Comparison of ENCODE assay signal across 8 cellular contexts in genomic region chr7:101410743-101411476, GRCh38. TPM values are rescaled to one million over a fixed set of nuclear protein-coding genes. Genes with fewer than 3 reads are reported as not detected.
DNase-seq lines count a peak whose midpoint lies in the region; ATAC-seq and TF ChIP-seq lines count a peak whose summit lies in the region.

No MANE protein-coding gene starts in this region.

- H3K36me3 ChIP-seq in brain microvascular endothelial cell (replicated peaks) (no peaks in the 10 kb centered on the region), liver (ENCODE audit: control insufficient read depth in 4 of 4, insufficient read depth in 3 of 4, low read depth in 1 of 4, low read length in 3 of 4) (no peaks in the 10 kb centered on the region), suprapubic skin (no peaks in the 10 kb centered on the region)

- H3K9ac ChIP-seq in liver (ENCODE audit: low read depth in 1 of 2, low read length in 2 of 2) = no peak overlapping the region

- peak overlapping the region in 1 of 3 donors; percentile 39 for H3K4me3 Mint-ChIP-seq in T-cell

- peaks cover 0 to 13% (median 12%) of the 10 kb centered on the region in 3 donors for H3K9me3 Mint-ChIP-seq in T-cell

- H3K27ac ChIP-seq in brain microvascular endothelial cell = no peak overlapping the region
- H3K27ac ChIP-seq in liver (ENCODE audit: low read depth in 1 of 2, low read length in 2 of 2) = no peak overlapping the region
- H3K27ac ChIP-seq in suprapubic skin = no peak overlapping the region

- no peak for TF ChIP-seq POLR2A in suprapubic skin (IDR thresholded peaks at IDR 0.05)

- TF ChIP-seq EP300 in suprapubic skin (IDR thresholded peaks at IDR 0.05) = no peak

- TF ChIP-seq CTCF in brain microvascular endothelial cell (IDR thresholded peaks at IDR 0.05; ENCODE audit: low read depth, low read length, missing control alignments) (peak; percentile 93), liver (IDR thresholded peaks at IDR 0.05; ENCODE audit: low read depth, low read length, missing input control) (peak; percentile 89), suprapubic skin (IDR thresholded peaks at IDR 0.05) (peak; percentile 34 to 69)

- TF ChIP-seq RAD21 in liver (IDR thresholded peaks at IDR 0.05) = peak; percentile 82 to 96

- H3K4me1 Mint-ChIP-seq in T-cell = peaks cover 7 to 11% (median 8%) of the 10 kb centered on the region in 3 donors

- no peaks in the 10 kb centered on the region for H3K36me3 Mint-ChIP-seq in T-cell

- in situ Hi-C loops in brain microvascular endothelial cell (cut with HindIII; ENCODE audit: low pct_ligation_motif_present, low sequenced_read_pairs) = no loop called here

- peaks cover 0 to 6% (median 1%) of the 10 kb centered on the region in 4 donors for H3K4me1 ChIP-seq in liver (ENCODE audit: control insufficient read depth in 4 of 4, insufficient read depth in 4 of 4, low read length in 3 of 4)
- no peaks in the 10 kb centered on the region for H3K4me1 ChIP-seq in suprapubic skin

- POLR2A ChIA-PET in T-cell (lab: Charles Lee) = interaction anchor here in 1 of 2 donors (0.6 kb wide), 1 partner anchor 19 kb away, joined by 4 read pairs; no protein-coding TSS in a partner anchor

- no peak overlapping the region for H3K4me3 ChIP-seq in brain microvascular endothelial cell (ENCODE audit: low read depth, low read length)
- no peak overlapping the region for H3K4me3 ChIP-seq in liver (ENCODE audit: low read depth in 1 of 3, low read length in 3 of 3)
- H3K4me3 ChIP-seq in suprapubic skin = no peak overlapping the region

- DNase-seq in NCI-H748 (lab: John Stamatoyannopoulos, UW; ENCODE audit: unreplicated experiment) (peak; percentile 31), NCI-H748 treated with DMSO at 0.1 percent for 48 hours (lab: John Stamatoyannopoulos, UW) (no peak), T-cell (peak in 29 of 34 experiments; percentile 4 to 43 (median 22)), brain microvascular endothelial cell (peak; percentile 6), suprapubic skin (ENCODE audit: low spot score in 2 of 2) (no peak), amniotic stem cell (lab: John Stamatoyannopoulos, UW) (no peak), KG1 (lab: John Stamatoyannopoulos, UW) (no peak)

- ATAC-seq in T-cell (replicated peaks in 1 of 4) = peak in 3 of 4 experiments; percentile 39 to 59 (median 55)

- 23% methylated on average over 14 of the region's 14 CpGs for WGBS in liver
- 17% methylated on average over 10 of the region's 14 CpGs for WGBS in suprapubic skin

- H3K27me3 ChIP-seq in brain microvascular endothelial cell (replicated peaks) = no peaks in the 10 kb centered on the region
- no peaks in the 10 kb centered on the region for H3K27me3 ChIP-seq in liver (ENCODE audit: control insufficient read depth in 4 of 4, insufficient read depth in 4 of 4, low read length in 3 of 4)
- H3K27me3 ChIP-seq in suprapubic skin = peaks cover 28% of the 10 kb centered on the region

- H3K9me3 ChIP-seq in liver (ENCODE audit: control insufficient read depth in 4 of 4, low read length in 3 of 4) = peaks cover 0 to 6% (median 5%) of the 10 kb centered on the region in 4 donors
- H3K9me3 ChIP-seq in suprapubic skin = peaks cover 11% of the 10 kb centered on the region

- H3K27me3 Mint-ChIP-seq in T-cell = peaks cover 9 to 20% of the 10 kb centered on the region in 2 donors

- H3K27ac Mint-ChIP-seq in T-cell = peak overlapping the region in 1 of 2 donors; percentile 14

- CTCF ChIA-PET in T-cell (lab: Charles Lee) = interaction anchor here (0.5 to 1.3 kb wide), 7 partner anchors 12 to 48 kb away, joined by 3 to 8 read pairs (median 3); partner anchors contain the start of gene COL26A1 (in 1 of the 2)

TF ChIP-seq in liver, 16 proteins besides CTCF, POLR2A, EP300 and RAD21:
- TF ChIP-seq HNF4A (conservative IDR thresholded peaks at IDR 0.05) = no peak
- no peak for TF ChIP-seq FOXA1 (IDR thresholded peaks at IDR 0.05)
- TF ChIP-seq MAX (IDR thresholded peaks at IDR 0.05) = no peak
- TF ChIP-seq SP1 (IDR thresholded peaks at IDR 0.05) = no peak
- no peak for TF ChIP-seq RXRA (IDR thresholded peaks at IDR 0.05)
- TF ChIP-seq, protein P1, sequence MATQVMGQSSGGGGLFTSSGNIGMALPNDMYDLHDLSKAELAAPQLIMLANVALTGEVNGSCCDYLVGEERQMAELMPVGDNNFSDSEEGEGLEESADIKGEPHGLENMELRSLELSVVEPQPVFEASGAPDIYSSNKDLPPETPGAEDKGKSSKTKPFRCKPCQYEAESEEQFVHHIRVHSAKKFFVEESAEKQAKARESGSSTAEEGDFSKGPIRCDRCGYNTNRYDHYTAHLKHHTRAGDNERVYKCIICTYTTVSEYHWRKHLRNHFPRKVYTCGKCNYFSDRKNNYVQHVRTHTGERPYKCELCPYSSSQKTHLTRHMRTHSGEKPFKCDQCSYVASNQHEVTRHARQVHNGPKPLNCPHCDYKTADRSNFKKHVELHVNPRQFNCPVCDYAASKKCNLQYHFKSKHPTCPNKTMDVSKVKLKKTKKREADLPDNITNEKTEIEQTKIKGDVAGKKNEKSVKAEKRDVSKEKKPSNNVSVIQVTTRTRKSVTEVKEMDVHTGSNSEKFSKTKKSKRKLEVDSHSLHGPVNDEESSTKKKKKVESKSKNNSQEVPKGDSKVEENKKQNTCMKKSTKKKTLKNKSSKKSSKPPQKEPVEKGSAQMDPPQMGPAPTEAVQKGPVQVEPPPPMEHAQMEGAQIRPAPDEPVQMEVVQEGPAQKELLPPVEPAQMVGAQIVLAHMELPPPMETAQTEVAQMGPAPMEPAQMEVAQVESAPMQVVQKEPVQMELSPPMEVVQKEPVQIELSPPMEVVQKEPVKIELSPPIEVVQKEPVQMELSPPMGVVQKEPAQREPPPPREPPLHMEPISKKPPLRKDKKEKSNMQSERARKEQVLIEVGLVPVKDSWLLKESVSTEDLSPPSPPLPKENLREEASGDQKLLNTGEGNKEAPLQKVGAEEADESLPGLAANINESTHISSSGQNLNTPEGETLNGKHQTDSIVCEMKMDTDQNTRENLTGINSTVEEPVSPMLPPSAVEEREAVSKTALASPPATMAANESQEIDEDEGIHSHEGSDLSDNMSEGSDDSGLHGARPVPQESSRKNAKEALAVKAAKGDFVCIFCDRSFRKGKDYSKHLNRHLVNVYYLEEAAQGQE (IDR thresholded peaks at IDR 0.05) = no peak
- TF ChIP-seq HNF4G (IDR thresholded peaks at IDR 0.05) = no peak
- TF ChIP-seq YY1 (IDR thresholded peaks at IDR 0.05) = no peak
- TF ChIP-seq TAF1 (conservative IDR thresholded peaks at IDR 0.05) = no peak
- no peak for TF ChIP-seq EGR1 (IDR thresholded peaks at IDR 0.05; ENCODE audit: low read depth in 2 of 2)

RNA-seq across cellular contexts. Expression of gene COL26A1, which starts 48.2 kb away (rescaled TPM):
- total RNA-seq in T-cell (under 1 TPM in 1 of 5 donors, not detected in 4; 0.09 TPM), liver (1 to 10 TPM in 1 of 2 donors, under 1 TPM in 1; 0.89 to 1.8 TPM), suprapubic skin (1 to 10 TPM in 1 of 4 donors, not detected in 3; 1.1 TPM)
- 1 to 10 TPM in 1 of 2 donors, under 1 TPM in 1; 0.76 to 1.0 TPM for polyA plus RNA-seq in liver

Comparison
In these comparisons a context has a peak if more than half of its experiments do, and no peak if none do; other contexts are left out.
1. DNase-seq: peak in NCI-H748 (single experiment), T-cell (29 of 34) and brain microvascular endothelial cell (single experiment); none in NCI-H748 treated with DMSO at 0.1 percent for 48 hours (single experiment), suprapubic skin (0 of 2), amniotic stem cell (single experiment) and KG1 (single experiment).
2. Peak in every context shown above with its lines, with median percentiles within 50 percentile points of each other: CTCF ChIP-seq.